ENCODE assay signal across 28 cellular contexts in genomic region chr2:3126171-3126685, GRCh38.
DNase-seq lines count a peak whose midpoint lies in the region; ATAC-seq, FAIRE-seq and TF ChIP-seq lines count a peak whose summit lies in the region.
"Had no signal": no experiment of that assay in that cellular context is flagged by ENCODE, and none has a peak within 500 bp of the region (broad histone marks: within the 10 kb centered on the region; RNA-seq: fewer than 3 reads in every experiment).

No MANE protein-coding gene starts in this region.

- H3K4me3 Mint-ChIP-seq in CD8-positive, alpha-beta T cell, result no peak overlapping the region
- no peak overlapping the region for H3K4me3 Mint-ChIP-seq in stimulated activated effector memory CD8-positive, alpha-beta T cell treated with anti-CD3 and anti-CD28 coated beads, Interleukin-12 subunit alpha, Interleukin-12 subunit beta, amount 100 ng/mL, for 72 hours
- no peak overlapping the region for H3K4me3 Mint-ChIP-seq in stimulated activated memory B cell treated with anti-CD40 and anti-IgM and Interleukin-4, amounts not matched to agents 10 μg/mL and 1 μg/mL and 100 μg/mL, for 72 hours
- H3K4me3 Mint-ChIP-seq: activated naive CD8-positive, alpha-beta T cell treated with anti-CD3 and anti-CD28 coated beads for 36 hours; activated T-helper 1 cell treated with anti-CD3 and anti-CD28 coated beads, Interleukin-12 subunit alpha, Interleukin-12 subunit beta, Interleukin-2, Interleukin-4 antibody, amounts not matched to agents 30 ng/mL and 10 ng/mL and 1 ng/mL, durations not matched to agents 14 hours and 24 hours and 36 hours; naive thymus-derived CD8-positive, alpha-beta T cell; T-helper 2 cell treated with Interferon-gamma antibody and Interleukin-4, amounts not matched to agents 5 μg/mL and 100 μg/mL, for 36 hours; WTC11 had no signal

- H3K36me3 Mint-ChIP-seq in CD8-positive, alpha-beta T cell, result no peaks in the 10 kb centered on the region
- H3K36me3 Mint-ChIP-seq in stimulated activated effector memory CD8-positive, alpha-beta T cell treated with anti-CD3 and anti-CD28 coated beads, Interleukin-12 subunit alpha, Interleukin-12 subunit beta, amount 100 ng/mL, for 72 hours, result no peaks in the 10 kb centered on the region
- no peaks in the 10 kb centered on the region for H3K36me3 Mint-ChIP-seq in stimulated activated memory B cell treated with anti-CD40 and anti-IgM and Interleukin-4, amounts not matched to agents 10 μg/mL and 1 μg/mL and 100 μg/mL, for 72 hours
- H3K36me3 Mint-ChIP-seq: WTC11 had no signal

- POLR2A ChIA-PET in CD8-positive, alpha-beta T cell (lab: Charles Lee), result no interaction called here

- no peak overlapping the region for H3K4me3 ChIP-seq in CD8-positive, alpha-beta T cell (ENCODE audit: low read depth, low read length)
- no peak overlapping the region for H3K4me3 ChIP-seq in kidney (ENCODE audit: low read length in 2 of 2)
- H3K4me3 ChIP-seq: left lung, ovary, right atrium auricular region, testis, vagina had no signal

- intact Hi-C loops in CD8-positive, alpha-beta T cell (cut with DNase I, micrococcal nuclease), result no loop called here
- intact Hi-C loops in kidney (cut with DNase I), result no loop called here

- H3K9ac ChIP-seq in kidney (ENCODE audit: low read length in 2 of 2), result no peak overlapping the region

- no peaks in the 10 kb centered on the region for H3K36me3 ChIP-seq in CD8-positive, alpha-beta T cell (ENCODE audit: insufficient read depth, low read length)
- no peaks in the 10 kb centered on the region for H3K36me3 ChIP-seq in kidney (ENCODE audit: control insufficient read depth in 1 of 2, insufficient read depth in 2 of 2, low read length in 2 of 2)
- H3K36me3 ChIP-seq: left lung, ovary, right atrium auricular region, vagina had no signal

- no peaks in the 10 kb centered on the region for H3K9me3 ChIP-seq in CD8-positive, alpha-beta T cell (ENCODE audit: low read length)
- no peaks in the 10 kb centered on the region for H3K9me3 ChIP-seq in kidney (ENCODE audit: control insufficient read depth in 1 of 2, low read length in 2 of 2)
- H3K9me3 ChIP-seq: left lung, ovary, right atrium auricular region, testis, vagina had no signal

- H3K27me3 ChIP-seq in CD8-positive, alpha-beta T cell (ENCODE audit: insufficient read depth, low read length), result no peaks in the 10 kb centered on the region
- H3K27me3 ChIP-seq: ovary, right atrium auricular region, testis, vagina had no signal

- TF ChIP-seq CTCF in CD8-positive, alpha-beta T cell (IDR thresholded peaks at IDR 0.05), result no peak
- no peak for TF ChIP-seq CTCF in VCaP (conservative IDR thresholded peaks at IDR 0.05)
- TF ChIP-seq CTCF in kidney (IDR thresholded peaks at IDR 0.05; ENCODE audit: borderline replicate concordance, extremely low read depth, insufficient read depth), result no peak

- FAIRE-seq in kidney (lab: Jason Lieb, UNC), result no peak
- FAIRE-seq: astrocyte, G401.6 had no signal

- H3K4me1 ChIP-seq in CD8-positive, alpha-beta T cell (ENCODE audit: insufficient read depth, low read length), result no peaks in the 10 kb centered on the region
- no peaks in the 10 kb centered on the region for H3K4me1 ChIP-seq in kidney (ENCODE audit: control insufficient read depth in 1 of 2, insufficient read depth in 1 of 2, low read depth in 1 of 2, low read length in 2 of 2)
- H3K4me1 ChIP-seq: left lung, testis, vagina had no signal

- H3K27ac ChIP-seq in CD8-positive, alpha-beta T cell (ENCODE audit: low read depth, low read length), result no peak overlapping the region
- peak overlapping the region; percentile 34; the same call in 1 of the 2 replicates for H3K27ac ChIP-seq in VCaP
- H3K27ac ChIP-seq in kidney (ENCODE audit: low read depth in 2 of 2, low read length in 2 of 2), result no peak overlapping the region
- H3K27ac ChIP-seq: left lung, ovary, testis, vagina had no signal

- no peaks in the 10 kb centered on the region for H3K4me1 Mint-ChIP-seq in CD8-positive, alpha-beta T cell (ENCODE audit: low read depth)
- no peaks in the 10 kb centered on the region for H3K4me1 Mint-ChIP-seq in stimulated activated effector memory CD8-positive, alpha-beta T cell treated with anti-CD3 and anti-CD28 coated beads, Interleukin-12 subunit alpha, Interleukin-12 subunit beta, amount 100 ng/mL, for 72 hours
- H3K4me1 Mint-ChIP-seq in stimulated activated memory B cell treated with anti-CD40 and anti-IgM and Interleukin-4, amounts not matched to agents 10 μg/mL and 1 μg/mL and 100 μg/mL, for 72 hours, result no peaks in the 10 kb centered on the region
- H3K4me1 Mint-ChIP-seq: activated naive CD8-positive, alpha-beta T cell treated with anti-CD3 and anti-CD28 coated beads for 36 hours had no signal

- ATAC-seq in CD8-positive, alpha-beta T cell, result no peak
- ATAC-seq in stimulated activated effector memory CD8-positive, alpha-beta T cell treated with anti-CD3 and anti-CD28 coated beads, Interleukin-12 subunit alpha, Interleukin-12 subunit beta, amount 100 ng/mL, for 72 hours, result peak; percentile 33
- ATAC-seq in HG03280 (IDR thresholded peaks at IDR 0.05; ENCODE audit: unreplicated experiment), result no peak
- ATAC-seq in stimulated activated memory B cell treated with anti-CD40 and anti-IgM and Interleukin-4, amounts not matched to agents 10 μg/mL and 1 μg/mL and 100 μg/mL, for 72 hours, result no peak
- ATAC-seq: left lung; naive thymus-derived CD8-positive, alpha-beta T cell; WTC11 had no signal

- H3K9me3 Mint-ChIP-seq in CD8-positive, alpha-beta T cell, result no peaks in the 10 kb centered on the region
- no peaks in the 10 kb centered on the region for H3K9me3 Mint-ChIP-seq in stimulated activated effector memory CD8-positive, alpha-beta T cell treated with anti-CD3 and anti-CD28 coated beads, Interleukin-12 subunit alpha, Interleukin-12 subunit beta, amount 100 ng/mL, for 72 hours
- H3K9me3 Mint-ChIP-seq in stimulated activated memory B cell treated with anti-CD40 and anti-IgM and Interleukin-4, amounts not matched to agents 10 μg/mL and 1 μg/mL and 100 μg/mL, for 72 hours, result no peaks in the 10 kb centered on the region
- H3K9me3 Mint-ChIP-seq: activated naive CD8-positive, alpha-beta T cell treated with anti-CD3 and anti-CD28 coated beads for 36 hours; activated T-helper 1 cell treated with anti-CD3 and anti-CD28 coated beads, Interleukin-12 subunit alpha, Interleukin-12 subunit beta, Interleukin-2, Interleukin-4 antibody, amounts not matched to agents 30 ng/mL and 10 ng/mL and 1 ng/mL, durations not matched to agents 14 hours and 24 hours and 36 hours; T-helper 2 cell treated with Interferon-gamma antibody and Interleukin-4, amounts not matched to agents 5 μg/mL and 100 μg/mL, for 36 hours; WTC11 had no signal

- peaks cover 2% of the 10 kb centered on the region for H3K27me3 Mint-ChIP-seq in CD8-positive, alpha-beta T cell (ENCODE audit: low read depth)
- peaks cover 13% of the 10 kb centered on the region for H3K27me3 Mint-ChIP-seq in stimulated activated memory B cell treated with anti-CD40 and anti-IgM and Interleukin-4, amounts not matched to agents 10 μg/mL and 1 μg/mL and 100 μg/mL, for 72 hours

- peak overlapping the region; percentile 17 for H3K27ac Mint-ChIP-seq in CD8-positive, alpha-beta T cell
- no peak overlapping the region for H3K27ac Mint-ChIP-seq in stimulated activated effector memory CD8-positive, alpha-beta T cell treated with anti-CD3 and anti-CD28 coated beads, Interleukin-12 subunit alpha, Interleukin-12 subunit beta, amount 100 ng/mL, for 72 hours
- no peak overlapping the region for H3K27ac Mint-ChIP-seq in stimulated activated memory B cell treated with anti-CD40 and anti-IgM and Interleukin-4, amounts not matched to agents 10 μg/mL and 1 μg/mL and 100 μg/mL, for 72 hours
- H3K27ac Mint-ChIP-seq: activated naive CD8-positive, alpha-beta T cell treated with anti-CD3 and anti-CD28 coated beads for 36 hours; activated T-helper 1 cell treated with anti-CD3 and anti-CD28 coated beads, Interleukin-12 subunit alpha, Interleukin-12 subunit beta, Interleukin-2, Interleukin-4 antibody, amounts not matched to agents 30 ng/mL and 10 ng/mL and 1 ng/mL, durations not matched to agents 14 hours and 24 hours and 36 hours; T-helper 2 cell treated with Interferon-gamma antibody and Interleukin-4, amounts not matched to agents 5 μg/mL and 100 μg/mL, for 36 hours; WTC11 had no signal

- DNase-seq in CD8-positive, alpha-beta T cell, result no peak
- DNase-seq in kidney (peak; percentile 43), NCI-H345 (lab: John Stamatoyannopoulos, UW) (no peak)
- no peak for DNase-seq in stimulated activated effector memory CD8-positive, alpha-beta T cell treated with anti-CD3 and anti-CD28 coated beads, Interleukin-12 subunit alpha, Interleukin-12 subunit beta, amount 100 ng/mL, for 72 hours (ENCODE audit: low spot score in 2 of 2)
- DNase-seq: activated CD4-positive, alpha-beta T cell treated with anti-CD3 and anti-CD28 coated beads, Interleukin-2, amount 50 U/mL, for 4 hours; activated naive CD8-positive, alpha-beta T cell treated with anti-CD3 and anti-CD28 coated beads for 36 hours; effector CD8-positive, alpha-beta T cell; erythroblast; left lung; midbrain; naive thymus-derived CD8-positive, alpha-beta T cell; NCI-H2171; NCI-H526 treated with DMSO at 0.1 percent for 48 hours; ovary; RPMI8226; stimulated activated CD4-positive, alpha-beta T cell treated with anti-CD3 and anti-CD28 coated beads, Interleukin-4, amount 100 ng/mL, for 1 hour; stimulated activated naive CD4-positive, alpha-beta T cell; testis had no signal

- CTCF ChIA-PET in CD8-positive, alpha-beta T cell (lab: Charles Lee), result interaction anchor here (0.6 kb wide), 1 partner anchor 8 kb away, joined by 3 read pairs; no protein-coding TSS in a partner anchor
